Comparison of ENCODE assay signal across 10 cellular contexts in genomic region chr11:62104816-62105610, GRCh38. TPM values are rescaled to one million over a fixed set of nuclear protein-coding genes. Genes with fewer than 3 reads are reported as not detected.
DNase-seq lines count a peak whose midpoint lies in the region; ATAC-seq, FAIRE-seq and TF ChIP-seq lines count a peak whose summit lies in the region.
"Had no signal": no experiment of that assay in that cellular context is flagged by ENCODE, and none has a peak within 500 bp of the region (broad histone marks: within the 10 kb centered on the region; RNA-seq: fewer than 3 reads in every experiment).

No MANE protein-coding gene starts in this region.

- H3F3A ChIP-seq in MM.1S (ENCODE audit: insufficient read depth, low read length), result no peaks in the 10 kb centered on the region

- ATAC-seq in GM12878, result no peak
- ATAC-seq in GM18517 (IDR thresholded peaks at IDR 0.05; ENCODE audit: unreplicated experiment), result no peak
- no peak for ATAC-seq in GM18870 (IDR thresholded peaks at IDR 0.05; ENCODE audit: unreplicated experiment)

- no peaks in the 10 kb centered on the region for H3K79me2 ChIP-seq in MM.1S (ENCODE audit: low read length)
- H3K79me2 ChIP-seq in GM12878 (ENCODE audit: control insufficient read depth, insufficient read depth, low read length), result no peaks in the 10 kb centered on the region

- no peak for TF ChIP-seq POLR2A in GM12878 (IDR thresholded peaks at IDR 0.05; ENCODE audit: low read depth, low read length)

- CTCF ChIA-PET in GM12878 (lab: Yijun Ruan, JAX), result interaction anchor here (5.9 kb wide), 1 partner anchor 306 kb away, joined by 118 read pairs; no protein-coding TSS in a partner anchor

- H4K20me1 ChIP-seq in MM.1S (ENCODE audit: insufficient read depth, low read length) (no peaks in the 10 kb centered on the region), GM12878 (ENCODE audit: control insufficient read depth, insufficient read depth) (no peaks in the 10 kb centered on the region)

- H3K4me1 ChIP-seq in MM.1S (ENCODE audit: low read length) (no peaks in the 10 kb centered on the region), GM12878 (ENCODE audit: control insufficient read depth, insufficient read depth, low read length) (no peaks in the 10 kb centered on the region), subcutaneous abdominal adipose tissue (ENCODE audit: control insufficient read depth in 5 of 5, insufficient read depth in 5 of 5, low read length in 5 of 5) (peaks cover 7 to 20% (median 13%) of the 10 kb centered on the region in 5 donors)

- in situ Hi-C loops in GM12878 (cut with MboI), result loop anchor here (5.0 kb wide), 2 partner anchors 208 to 308 kb away; no protein-coding TSS in a partner anchor

- peaks cover 11% of the 10 kb centered on the region; the same call in 1 of the 2 replicates for H3K27me3 ChIP-seq in MM.1S (replicated peaks; ENCODE audit: insufficient read depth, low read length)
- no peaks in the 10 kb centered on the region for H3K27me3 ChIP-seq in GM12878 (replicated peaks in 1 of 2; ENCODE audit: control insufficient read depth in 2 of 2, insufficient read depth in 2 of 2, low read length in 1 of 2)
- no peaks in the 10 kb centered on the region for H3K27me3 ChIP-seq in layer of hippocampus (ENCODE audit: control insufficient read depth, insufficient read depth, low read length)
- H3K27me3 ChIP-seq in subcutaneous abdominal adipose tissue (ENCODE audit: control insufficient read depth in 5 of 5, insufficient read depth in 4 of 5, low read length in 5 of 5), result no peaks in the 10 kb centered on the region

- intact Hi-C loops in GM12878 (cut with micrococcal nuclease; ENCODE audit: unreplicated experiment), result loop anchor here (5.0 kb wide), 2 partner anchors 308 to 358 kb away; no protein-coding TSS in a partner anchor

- RAD21 ChIA-PET in GM12878 (lab: Charles Lee; ENCODE audit: unreplicated experiment), result no interaction called here

- SMC1A ChIA-PET in GM12878 (lab: Charles Lee; ENCODE audit: uncharacterized antibody, unreplicated experiment), result interaction anchor here (6.6 kb wide), 1 partner anchor 22 kb away, joined by 77 read pairs; no protein-coding TSS in a partner anchor

- H3K4me2 ChIP-seq in MM.1S (ENCODE audit: low read depth, low read length) (0 out of 2 replicates have a peak overlapping the region, but pooled peaks have one; percentile 21), GM12878 (ENCODE audit: control insufficient read depth, insufficient read depth) (no peak overlapping the region)

- TF ChIP-seq RAD21 in GM12878 (IDR thresholded peaks at IDR 0.05; ENCODE audit: insufficient read depth, low read depth, low read length), result no peak

- H3K9me2 ChIP-seq in MM.1S (replicated peaks; ENCODE audit: insufficient read depth, low read length), result no peaks in the 10 kb centered on the region

- no peak overlapping the region for H2AFZ ChIP-seq in MM.1S (ENCODE audit: low read length)
- H2AFZ ChIP-seq in GM12878 (ENCODE audit: control insufficient read depth, low read depth, low read length), result peak overlapping the region; percentile 15

- TF ChIP-seq CTCF in MM.1S (IDR thresholded peaks at IDR 0.05; ENCODE audit: low read length) (no peak), GM12878 (IDR thresholded peaks at IDR 0.05 in 2 of 3, conservative IDR thresholded peaks at IDR 0.05 in 1 of 3; ENCODE audit: control insufficient read depth in 2 of 3, extremely low read depth in 1 of 3, insufficient read depth in 1 of 3, low read depth in 3 of 3, low read length in 3 of 3) (no peak)

- no TSS peak for BruUV-seq in GM12878 (replicated peaks; lab: Mats Ljungman, UMichigan)

- TF ChIP-seq EP300 in GM12878 (IDR thresholded peaks at IDR 0.05; ENCODE audit: borderline replicate concordance in 1 of 2, control insufficient read depth in 1 of 2, low read depth in 2 of 2, low read length in 2 of 2), result no peak

- H3K9me3 ChIP-seq in MM.1S (replicated peaks; ENCODE audit: insufficient read depth, low read length), result no peaks in the 10 kb centered on the region
- no peaks in the 10 kb centered on the region for H3K9me3 ChIP-seq in GM12878 (replicated peaks; ENCODE audit: control insufficient read depth, insufficient read depth, low read length)
- H3K9me3 ChIP-seq in subcutaneous abdominal adipose tissue (ENCODE audit: control insufficient read depth in 5 of 5, low read length in 5 of 5), result no peaks in the 10 kb centered on the region

- H3K27ac ChIP-seq in MM.1S (ENCODE audit: low read length) (no peak overlapping the region), GM12878 (ENCODE audit: control insufficient read depth, insufficient read depth) (no peak overlapping the region), layer of hippocampus (ENCODE audit: low read depth, low read length) (peak overlapping the region; percentile 75), subcutaneous abdominal adipose tissue (ENCODE audit: low read depth, low read length) (peak overlapping the region; percentile 66)

- H3K4me3 ChIP-seq in MM.1S (ENCODE audit: low read length), result no peak overlapping the region
- H3K4me3 ChIP-seq in GM12878, result no peak overlapping the region
- H3K4me3 ChIP-seq in subcutaneous abdominal adipose tissue (ENCODE audit: low read depth in 1 of 5, low read length in 5 of 5), result peak overlapping the region; percentile 33 to 67 (median 52)

- no peaks in the 10 kb centered on the region for H3K36me3 ChIP-seq in MM.1S (replicated peaks; ENCODE audit: insufficient read depth, low read length)
- no peaks in the 10 kb centered on the region for H3K36me3 ChIP-seq in GM12878 (ENCODE audit: control insufficient read depth in 2 of 2, insufficient read depth in 2 of 2, low read length in 1 of 2)
- no peaks in the 10 kb centered on the region for H3K36me3 ChIP-seq in subcutaneous abdominal adipose tissue (ENCODE audit: control insufficient read depth in 5 of 5, insufficient read depth in 5 of 5, low read length in 5 of 5)

- DNase-seq in MM.1S, result no peak
- DNase-seq in GM12878 (ENCODE audit: low read depth, low spot score), result no peak
- DNase-seq in mucosa of gallbladder (ENCODE audit: low spot score), result no peak
- no peak for DNase-seq in 8988T
- DNase-seq: NCI-H2107; stimulated activated CD4-positive, alpha-beta T cell treated with anti-CD3 and anti-CD28 coated beads, Interleukin-4, amount 100 ng/mL, for 24 hours had no signal

- POLR2A ChIA-PET in GM12878 (lab: Charles Lee), result no interaction called here

- no peak for FAIRE-seq in GM12878 (lab: Jason Lieb, UNC)

- H3K9ac ChIP-seq in MM.1S (ENCODE audit: low read length) (no peak overlapping the region), GM12878 (ENCODE audit: control insufficient read depth, insufficient read depth, low read length) (no peak overlapping the region), subcutaneous abdominal adipose tissue (ENCODE audit: low read length in 5 of 5) (peak overlapping the region in 4 of 5 donors; percentile 23 to 71 (median 52))

- WGBS in GM12878 (ENCODE audit: insufficient coverage, insufficient replicate concordance, low lambda C conversion rate, missing lambda C conversion rate), result 29% methylated on average over 10 of the region's 10 CpGs

TF ChIP-seq in GM12878, 131 proteins besides CTCF, POLR2A, EP300 and RAD21:
- TF ChIP-seq ZZZ3 (IDR thresholded peaks at IDR 0.05; ENCODE audit: control insufficient read depth, insufficient read length, low read depth) (no peak), POU2F2 (IDR thresholded peaks at IDR 0.05; ENCODE audit: borderline replicate concordance, low read depth, low read length) (no peak), SRF (IDR thresholded peaks at IDR 0.05; ENCODE audit: low read depth in 2 of 2, low read length in 2 of 2) (0 out of 4 replicates have a peak, but pooled peaks of 1 of the 2 experiments have one; percentile 16)

RNA-seq across cellular contexts. Expression of gene INCENP, which starts 18.8 kb away (rescaled TPM):
- total RNA-seq in GM12878 (2013; cell fraction: nucleolus; rRNA removed), result 97.3 and 112 TPM in 2 replicates
- total RNA-seq in GM12878 (2014; rRNA removed) (47.3 and 55.6 TPM in 2 replicates), GM12878 (2014; rRNA removed; fragmentation: Illumina TruSeq; extraction: Trizol) (24.7 and 25.7 TPM in 2 replicates), GM12878 (2021) (88.1 and 96.8 TPM in 2 replicates), mucosa of gallbladder (22.8 TPM)
- 17.7 TPM for polyA plus RNA-seq in GM12878 (2011; ENCODE audit: low read depth)
- polyA plus RNA-seq in GM12878 (2011; rRNA removed) (17.1 and 32.3 TPM in 2 replicates), GM12878 (2014; fragmentation: Illumina TruSeq; extraction: Trizol) (20.9 and 33.8 TPM in 2 replicates), GM12878 (2014; fragmentation: Nextera tagmentation; extraction: Ambion mirVana) (1 to 10 TPM; 1.4 to 3.7 TPM), GM12878 (2014; rRNA removed) (51.9 and 52.7 TPM in 2 replicates), GM12878 (2016; fragmentation: Nextera tagmentation; extraction: Ambion mirVana) (10 to 100 TPM; 16.3 to 19.5 TPM)
- polyA plus RNA-seq in GM12878 (2011; cell fraction: cytosol; rRNA removed), result 41.5 and 49.1 TPM in 2 replicates
- polyA plus RNA-seq in GM12878 (2011; cell fraction: nucleus; rRNA removed), result 129 and 206 TPM in 2 replicates
- polyA plus RNA-seq in GM12878 (2012), result 26.1 and 34.0 TPM in 2 replicates
- 31.7 and 54.2 TPM in 2 replicates for polyA minus RNA-seq in GM12878 (2011; rRNA and poly(A)+ RNA removed)
- polyA minus RNA-seq in GM12878 (2011; cell fraction: cytosol; rRNA and poly(A)+ RNA removed), result 46.8 and 47.2 TPM in 2 replicates
- polyA minus RNA-seq in GM12878 (2011; cell fraction: nucleus; rRNA and poly(A)+ RNA removed), result 33.4 and 55.9 TPM in 2 replicates

Comparison
In these comparisons a context has a peak if more than half of its experiments do, and no peak if none do; other contexts are left out.
1. H3K27ac ChIP-seq: peak in layer of hippocampus (single experiment) and subcutaneous abdominal adipose tissue (single experiment); none in MM.1S (single experiment) and GM12878 (single experiment).
2. H3K4me3 ChIP-seq: peak in subcutaneous abdominal adipose tissue (5 of 5); none in MM.1S (single experiment) and GM12878 (single experiment).
3. H3K9ac ChIP-seq: peak in subcutaneous abdominal adipose tissue (4 of 5); none in MM.1S (single experiment) and GM12878 (single experiment).